ENCODE assay signal across 16 cellular contexts in the genomic region with DNA sequence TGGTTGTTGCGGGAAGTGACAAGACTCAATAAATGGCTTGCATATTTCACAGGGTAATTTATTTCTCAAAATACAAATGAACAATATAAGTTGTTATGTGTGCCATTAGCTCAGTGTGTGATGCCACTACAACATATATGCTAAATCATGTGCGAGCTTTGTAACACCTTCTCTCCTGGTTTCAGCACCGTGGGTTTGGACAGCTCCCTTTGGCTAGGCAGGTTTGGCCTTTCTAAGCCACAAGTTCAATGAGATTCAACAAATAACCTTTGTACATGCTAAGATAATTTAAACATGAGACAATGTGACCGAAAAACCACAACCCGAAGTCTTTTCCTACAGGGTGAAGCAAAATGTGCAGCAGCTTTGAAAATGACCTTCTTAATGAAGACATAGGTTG.
DNase-seq lines count a peak whose midpoint lies in the region; FAIRE-seq and TF ChIP-seq lines count a peak whose summit lies in the region.
"Had no signal": no experiment of that assay in that cellular context is flagged by ENCODE, and none has a peak within 500 bp of the region (broad histone marks: within the 10 kb centered on the region; RNA-seq: fewer than 3 reads in every experiment).

No MANE protein-coding gene starts in this region.

- no peak for FAIRE-seq in HTR-8/SVneo (lab: Jason Lieb, UNC)
- FAIRE-seq: colon had no signal

- TF ChIP-seq CTCF in GM20000 (IDR thresholded peaks at IDR 0.05; ENCODE audit: extremely low read depth, missing control alignments), result no peak

- in situ Hi-C loops in Caki2 (cut with HindIII; ENCODE audit: low pct_unique_long_range_greater_than_20kb, low sequenced_read_pairs), result no loop called here

- DNase-seq in Caki2 (ENCODE audit: low read depth), result peak; percentile 17
- DNase-seq in HK-2 (ENCODE audit: unreplicated experiment), result peak; percentile 3
- DNase-seq in SW480 (ENCODE audit: low spot score), result peak; percentile 4
- DNase-seq in left kidney (ENCODE audit: low read depth, low spot score), result peak; percentile 86
- DNase-seq in GM20000 (ENCODE audit: low spot score), result no peak
- DNase-seq in HTR-8/SVneo (ENCODE audit: insufficient read length, low spot score), result no peak
- DNase-seq in COLO668 (lab: John Stamatoyannopoulos, UW; ENCODE audit: unreplicated experiment), result no peak
- DNase-seq in DMS53 (lab: John Stamatoyannopoulos, UW), result no peak
- DNase-seq: activated CD4-positive, alpha-beta T cell treated with anti-CD3 and anti-CD28 coated beads for 4 hours; amniotic stem cell; head of caudate nucleus; NCI-H2029 treated with DMSO at 0.1 percent for 48 hours; NCI-H524; stomach; uterus had no signal

Comparison
In these comparisons a context has a peak if more than half of its experiments do, and no peak if none do; other contexts are left out.
1. DNase-seq: peak in Caki2 (single experiment), HK-2 (single experiment), SW480 (single experiment) and left kidney (single experiment); none in GM20000 (single experiment), HTR-8/SVneo (single experiment), COLO668 (single experiment) and DMS53 (single experiment).